ENCODE assay signal across 13 cellular contexts in the genomic region with DNA sequence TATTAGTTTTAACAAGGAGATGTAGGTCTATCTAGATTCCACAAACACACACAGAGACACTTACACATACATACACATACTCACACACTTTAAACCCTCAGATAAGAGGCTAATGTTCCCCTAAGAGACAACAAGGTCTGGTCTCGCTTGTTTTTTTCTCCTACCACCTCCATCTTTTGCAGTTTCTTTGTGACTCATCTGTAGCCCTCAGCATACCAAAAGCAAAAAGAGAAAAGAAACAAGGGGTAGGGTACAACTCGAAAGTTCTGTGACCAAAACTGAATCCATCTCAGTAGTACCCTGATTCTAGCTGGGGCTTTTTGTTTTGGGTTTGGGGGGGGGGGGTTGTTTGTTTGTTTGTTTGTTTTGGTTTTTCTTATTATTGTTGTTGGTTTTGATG. TPM values are rescaled to one million over a fixed set of nuclear protein-coding genes. Genes with fewer than 3 reads are reported as not detected.
A peak's percentile ranks its signal among the peaks of the same experiment; 100 is the strongest.
DNase-seq lines count a peak whose midpoint lies in the region; ATAC-seq and TF ChIP-seq lines count a peak whose summit lies in the region.
"Had no signal": no experiment of that assay in that cellular context is flagged by ENCODE, and none has a peak within 500 bp of the region (broad histone marks: within the 10 kb centered on the region; RNA-seq: fewer than 3 reads in every experiment).

No MANE protein-coding gene starts in this region.

- WGBS in mesenchymal stem cell, result 64% methylated on average over 2 of the region's 2 CpGs
- 88 to 94% methylated on average over 2 of the region's 2 CpGs for WGBS in tibial nerve, 2 donors

- peak; percentile 90 for ATAC-seq in GM21825 (IDR thresholded peaks at IDR 0.05; ENCODE audit: unreplicated experiment)
- peak; percentile 87 for ATAC-seq in HG03196 (IDR thresholded peaks at IDR 0.05; ENCODE audit: unreplicated experiment)
- no peak for ATAC-seq in mucosa of descending colon
- ATAC-seq: activated naive CD8-positive, alpha-beta T cell treated with anti-CD3 and anti-CD28 coated beads, Interleukin-2, amount 50 U/mL, for 24 hours; sciatic nerve had no signal

- no peak overlapping the region for H3K27ac ChIP-seq in mesenchymal stem cell (ENCODE audit: low read length, poor library complexity, severe bottlenecking)
- H3K27ac ChIP-seq in tibial nerve, result no peak overlapping the region

- no peak overlapping the region for H2BK12ac ChIP-seq in mesenchymal stem cell (ENCODE audit: low read length in 2 of 2)

- H3K27me3 ChIP-seq in mesenchymal stem cell (ENCODE audit: control insufficient read depth in 1 of 2, insufficient read depth in 1 of 2, low read length in 2 of 2) (no peaks in the 10 kb centered on the region), tibial nerve (peaks cover 0 to 2% of the 10 kb centered on the region in 2 donors)

- H2AFZ ChIP-seq in mesenchymal stem cell (ENCODE audit: low read depth, low read length), result no peak overlapping the region

- H2BK15ac ChIP-seq in mesenchymal stem cell (ENCODE audit: low read depth, poor library complexity, severe bottlenecking), result no peak overlapping the region

- H3K4ac ChIP-seq in mesenchymal stem cell (ENCODE audit: low read depth in 1 of 2, low read length in 2 of 2), result no peak overlapping the region

- no peak for TF ChIP-seq EP300 in tibial nerve (IDR thresholded peaks at IDR 0.05)

- CTCF ChIA-PET in MCF 10A (lab: Yijun Ruan, JAX), result interaction anchor here (0.6 to 0.7 kb wide), 2 partner anchors 27 to 1783 kb away, joined by 3 to 6 read pairs; no protein-coding TSS in a partner anchor

- no peak overlapping the region for H3K23ac ChIP-seq in mesenchymal stem cell (ENCODE audit: low read length in 2 of 2)

- peaks cover 35% of the 10 kb centered on the region for H3K4me1 Mint-ChIP-seq in MCF 10A (ENCODE audit: insufficient read depth, unreplicated experiment)
- peaks cover 9% of the 10 kb centered on the region for H3K4me1 Mint-ChIP-seq in T-helper 2 cell treated with Interferon-gamma antibody and Interleukin-4, amounts not matched to agents 5 μg/mL and 100 μg/mL, for 36 hours (ENCODE audit: low read depth)
- H3K4me1 Mint-ChIP-seq: activated naive CD8-positive, alpha-beta T cell treated with anti-CD3 and anti-CD28 coated beads, Interleukin-2, amount 50 U/mL, for 24 hours; memory B cell had no signal

- TF ChIP-seq CTCF in MCF 10A (IDR thresholded peaks at IDR 0.05; ENCODE audit: unreplicated experiment) (no peak), tibial nerve (IDR thresholded peaks at IDR 0.05) (no peak), mucosa of descending colon (IDR thresholded peaks at IDR 0.05) (no peak)

- no peak overlapping the region for H2BK5ac ChIP-seq in mesenchymal stem cell (ENCODE audit: low read depth, low read length, poor library complexity, severe bottlenecking)

- H3K4me1 ChIP-seq in mesenchymal stem cell (ENCODE audit: control insufficient read depth, insufficient read depth, low read depth, low read length), result peaks cover 6% of the 10 kb centered on the region
- H3K4me1 ChIP-seq in tibial nerve, result peaks cover 0 to 3% (median 0%) of the 10 kb centered on the region in 4 donors
- H3K4me1 ChIP-seq in mucosa of descending colon (ENCODE audit: low read depth), result no peaks in the 10 kb centered on the region

- H3K27me3 Mint-ChIP-seq in MCF 10A (ENCODE audit: insufficient read depth, unreplicated experiment), result no peaks in the 10 kb centered on the region
- peaks cover 20% of the 10 kb centered on the region for H3K27me3 Mint-ChIP-seq in T-helper 2 cell treated with Interferon-gamma antibody and Interleukin-4, amounts not matched to agents 5 μg/mL and 100 μg/mL, for 36 hours (ENCODE audit: low read depth)

- no peak overlapping the region for H3K14ac ChIP-seq in mesenchymal stem cell (ENCODE audit: low read length in 2 of 2)

- H3K4me3 ChIP-seq in mesenchymal stem cell (ENCODE audit: insufficient read depth in 1 of 2, low read depth in 1 of 2, low read length in 2 of 2), result no peak overlapping the region
- no peak overlapping the region for H3K4me3 ChIP-seq in tibial nerve
- no peak overlapping the region for H3K4me3 ChIP-seq in mucosa of descending colon

- POLR2A ChIA-PET in MCF 10A (lab: Yijun Ruan, JAX), result interaction anchor here (0.7 to 1.6 kb wide), 2 partner anchors 13 to 137 kb away, joined by 3 to 9 read pairs; a partner anchor contains a TSS

- H3K9me3 Mint-ChIP-seq in MCF 10A (ENCODE audit: unreplicated experiment), result no peaks in the 10 kb centered on the region
- H3K9me3 Mint-ChIP-seq in T-helper 2 cell treated with Interferon-gamma antibody and Interleukin-4, amounts not matched to agents 5 μg/mL and 100 μg/mL, for 36 hours, result no peaks in the 10 kb centered on the region
- H3K9me3 Mint-ChIP-seq: activated naive CD8-positive, alpha-beta T cell treated with anti-CD3 and anti-CD28 coated beads, Interleukin-2, amount 50 U/mL, for 24 hours had no signal

- no peak overlapping the region for H3K4me3 Mint-ChIP-seq in MCF 10A (ENCODE audit: unreplicated experiment)
- H3K4me3 Mint-ChIP-seq in T-helper 2 cell treated with Interferon-gamma antibody and Interleukin-4, amounts not matched to agents 5 μg/mL and 100 μg/mL, for 36 hours, result no peak overlapping the region
- H3K4me3 Mint-ChIP-seq: activated naive CD8-positive, alpha-beta T cell treated with anti-CD3 and anti-CD28 coated beads, Interleukin-2, amount 50 U/mL, for 24 hours; memory B cell had no signal

- no peak overlapping the region for H3K18ac ChIP-seq in mesenchymal stem cell (ENCODE audit: low read depth in 1 of 2, low read length in 2 of 2)

- H4K8ac ChIP-seq in mesenchymal stem cell (ENCODE audit: low read length), result no peak overlapping the region

- no peak for TF ChIP-seq POLR2A in tibial nerve (IDR thresholded peaks at IDR 0.05)

- DNase-seq in GM19238 (ENCODE audit: insufficient read length, low spot score) (peak; percentile 7), mesenchymal stem cell (no peak), MCF 10A (ENCODE audit: unreplicated experiment) (no peak), tibial nerve (ENCODE audit: low spot score in 2 of 2) (no peak), mucosa of descending colon (no peak)
- no peak for DNase-seq in T-helper 2 cell treated with Interferon-gamma antibody and Interleukin-4, amounts not matched to agents 5 μg/mL and 100 μg/mL, for 36 hours (ENCODE audit: low spot score)
- DNase-seq: activated CD4-positive, alpha-beta T cell treated with anti-CD3 and anti-CD28 coated beads, Interleukin-2, amount 50 U/mL, for 48 hours; activated naive CD8-positive, alpha-beta T cell treated with anti-CD3 and anti-CD28 coated beads, Interleukin-2, amount 50 U/mL, for 24 hours; NCI-H345 had no signal

- intact Hi-C loops in MCF 10A (cut with micrococcal nuclease) (no loop called here), mucosa of descending colon (cut with DNase I, micrococcal nuclease) (no loop called here)

- no peak overlapping the region for H3K4me2 ChIP-seq in mesenchymal stem cell (ENCODE audit: low read length, poor library complexity, severe bottlenecking)

- H3K27ac Mint-ChIP-seq in MCF 10A (ENCODE audit: low read depth, unreplicated experiment), result no peak overlapping the region
- H3K27ac Mint-ChIP-seq in T-helper 2 cell treated with Interferon-gamma antibody and Interleukin-4, amounts not matched to agents 5 μg/mL and 100 μg/mL, for 36 hours, result no peak overlapping the region
- H3K27ac Mint-ChIP-seq: activated naive CD8-positive, alpha-beta T cell treated with anti-CD3 and anti-CD28 coated beads, Interleukin-2, amount 50 U/mL, for 24 hours; memory B cell had no signal

- peak overlapping the region; percentile 32 for H3K9ac ChIP-seq in mesenchymal stem cell (ENCODE audit: low read length)

- no peak overlapping the region for H4K91ac ChIP-seq in mesenchymal stem cell (ENCODE audit: low read length)

- H2BK120ac ChIP-seq in mesenchymal stem cell (ENCODE audit: low read depth, low read length), result no peak overlapping the region

- no peaks in the 10 kb centered on the region for H3K79me1 ChIP-seq in mesenchymal stem cell (replicated peaks; ENCODE audit: low read length, poor library complexity, severe bottlenecking)

- H3K36me3 Mint-ChIP-seq in MCF 10A (ENCODE audit: insufficient read depth, unreplicated experiment), result no peaks in the 10 kb centered on the region
- H3K36me3 Mint-ChIP-seq in T-helper 2 cell treated with Interferon-gamma antibody and Interleukin-4, amounts not matched to agents 5 μg/mL and 100 μg/mL, for 36 hours (ENCODE audit: low read depth), result no peaks in the 10 kb centered on the region
- H3K36me3 Mint-ChIP-seq: memory B cell had no signal

- no peak overlapping the region for H2AK5ac ChIP-seq in mesenchymal stem cell (ENCODE audit: low read length, severe bottlenecking)

- H3K36me3 ChIP-seq in mesenchymal stem cell (ENCODE audit: control insufficient read depth in 1 of 2, insufficient read depth in 2 of 2, low read depth in 1 of 2, low read length in 2 of 2) (no peaks in the 10 kb centered on the region), tibial nerve (no peaks in the 10 kb centered on the region), mucosa of descending colon (ENCODE audit: low read depth) (no peaks in the 10 kb centered on the region)

- BruUV-seq in MCF 10A (replicated peaks; lab: Mats Ljungman, UMichigan), result no TSS peak

- H3K9me3 ChIP-seq in mesenchymal stem cell (ENCODE audit: control insufficient read depth, low read length) (peaks cover 4% of the 10 kb centered on the region), tibial nerve (peaks cover 0 to 5% (median 0%) of the 10 kb centered on the region in 4 donors), mucosa of descending colon (no peaks in the 10 kb centered on the region)

RNA-seq across cellular contexts. Expression of a gene that starts 12.2 kb away (rescaled TPM):
- polyA plus RNA-seq in mesenchymal stem cell (2013, experiment 1 of 2), result 16.7 TPM
- 17.1 TPM for polyA plus RNA-seq in mesenchymal stem cell (2013, experiment 2 of 2)
- total RNA-seq in MCF 10A (2022) (29.2 and 30.9 TPM in 2 replicates), tibial nerve (10 to 100 TPM; 20.1 to 32.7 (median 26.6) TPM), mucosa of descending colon (10 to 100 TPM; 12.5 to 16.0 (median 12.6) TPM)

RNA-seq across cellular contexts. Expression of a gene that starts 23.9 kb away (rescaled TPM):
- not detected for polyA plus RNA-seq in mesenchymal stem cell (2013, experiment 1 of 2)
- polyA plus RNA-seq in mesenchymal stem cell (2013, experiment 2 of 2), result not detected
- total RNA-seq in MCF 10A (2022) (not detected in 2 replicates), tibial nerve (1 to 10 TPM; 2.2 to 5.7 (median 4.6) TPM), mucosa of descending colon (1 to 10 TPM in 1 of 3 donors, not detected in 2; 1.0 TPM)

RNA-seq across cellular contexts. Expression of a gene that starts 34.8 kb away (rescaled TPM):
- 7.1 TPM for polyA plus RNA-seq in mesenchymal stem cell (2013, experiment 1 of 2)
- polyA plus RNA-seq in mesenchymal stem cell (2013, experiment 2 of 2), result 7.4 TPM
- total RNA-seq in MCF 10A (2022) (12.1 and 22.0 TPM in 2 replicates), tibial nerve (1 to 10 TPM; 1.2 to 5.2 (median 3.4) TPM), mucosa of descending colon (10 to 100 TPM in 1 of 3 donors, 1 to 10 TPM in 2; 2.8 to 18.9 (median 4.0) TPM)
